8 cellular contexts compared by ENCODE assay signal in genomic region chr1:230120949-230121381, GRCh38.
A peak's percentile ranks its signal among the peaks of the same experiment; 100 is the strongest.
DNase-seq lines count a peak whose midpoint lies in the region; ATAC-seq, FAIRE-seq and TF ChIP-seq lines count a peak whose summit lies in the region.

No MANE protein-coding gene starts in this region.

- in situ Hi-C loops in T47D (cut with HindIII; ENCODE audit: low pct_unique_long_range_greater_than_20kb, low sequenced_read_pairs) = no loop called here

- H3K9me3 Mint-ChIP-seq in nephron = no peaks in the 10 kb centered on the region

- H3K4me1 Mint-ChIP-seq in nephron = peaks cover 74% of the 10 kb centered on the region

- no peak for ATAC-seq in HG02885 (IDR thresholded peaks at IDR 0.05; ENCODE audit: poor library complexity, unreplicated experiment)

- FAIRE-seq in D721Med (lab: Jason Lieb, UNC) = no peak

- H3K27ac Mint-ChIP-seq in nephron = peak overlapping the region; percentile 49 to 98 (median 69)

- peaks cover 26% of the 10 kb centered on the region for H3K36me3 Mint-ChIP-seq in nephron (ENCODE audit: low read depth)

- DNase-seq in D721Med (ENCODE audit: insufficient read length, low spot score) (no peak), T47D (ENCODE audit: low read depth in 1 of 2, low spot score in 1 of 2) (peak; percentile 38 to 81), T-helper 9 cell (no peak)
- no peak for DNase-seq in central memory CD4-positive, alpha-beta T cell
- no peak for DNase-seq in activated CD4-positive, alpha-beta T cell treated with anti-CD3 and anti-CD28 coated beads for 1 hour

- TF ChIP-seq CTCF in D721Med (IDR thresholded peaks at IDR 0.05; ENCODE audit: insufficient read depth, missing control alignments) (peak; percentile 26), LNCAP (IDR thresholded peaks at IDR 0.05) (peak; percentile 89), nephron (IDR thresholded peaks at IDR 0.05; ENCODE audit: unreplicated experiment in 3 of 3) (peak; percentile 65 to 72 (median 72))

- H3K27me3 Mint-ChIP-seq in nephron (ENCODE audit: low read depth) = no peaks in the 10 kb centered on the region

- H3K4me3 Mint-ChIP-seq in nephron = peak overlapping the region in 1 of 3 experiments; percentile 30

Comparison
In these comparisons a context has a peak if more than half of its experiments do, and no peak if none do; other contexts are left out.
1. DNase-seq: peak in T47D (2 of 2); none in D721Med (single experiment), T-helper 9 cell (single experiment), central memory CD4-positive, alpha-beta T cell (single experiment) and activated CD4-positive, alpha-beta T cell treated with anti-CD3 and anti-CD28 coated beads for 1 hour (single experiment).
2. CTCF ChIP-seq: peak in every context shown above with its lines; median percentile 89 in LNCAP; 72 in nephron; 26 in D721Med.